ENCODE assay signal across 19 cellular contexts in the genomic region with DNA sequence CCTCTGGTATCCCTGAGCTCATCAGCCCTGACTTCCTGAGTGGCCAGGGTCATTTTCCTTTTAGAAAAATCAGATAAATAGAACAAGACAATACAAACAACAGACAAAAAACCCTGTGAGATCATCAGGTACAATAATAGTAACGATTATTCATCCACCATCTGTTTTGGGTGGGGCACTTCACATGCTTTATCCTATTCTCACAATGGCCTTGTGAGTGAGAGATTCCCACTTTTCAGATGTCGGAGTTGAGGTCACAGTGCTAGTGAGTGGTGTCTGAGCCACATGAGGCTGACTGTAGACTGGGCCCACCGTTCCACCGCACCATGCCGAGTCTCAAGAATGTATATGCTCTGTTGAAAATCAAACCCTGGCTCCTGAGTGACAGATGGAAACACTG.
DNase-seq lines count a peak whose midpoint lies in the region; ATAC-seq and TF ChIP-seq lines count a peak whose summit lies in the region.
"Had no signal": no experiment of that assay in that cellular context is flagged by ENCODE, and none has a peak within 500 bp of the region (broad histone marks: within the 10 kb centered on the region; RNA-seq: fewer than 3 reads in every experiment).

No MANE protein-coding gene starts in this region.

- CTCF ChIA-PET in mammary epithelial cell (lab: Charles Lee; ENCODE audit: low non-redundant PET), result no interaction called here

- no TSS peak for BruUV-seq in mammary epithelial cell (replicated peaks; lab: Mats Ljungman, UMichigan)

- peaks cover 9% of the 10 kb centered on the region for H3K9me3 Mint-ChIP-seq in activated T-helper 17 cell treated with anti-CD3 and anti-CD28 coated beads, Interleukin-2, amount 50 U/mL, for 72 hours
- peaks cover 8% of the 10 kb centered on the region for H3K9me3 Mint-ChIP-seq in neural progenitor cell

- no peaks in the 10 kb centered on the region for H3K36me3 Mint-ChIP-seq in activated T-helper 17 cell treated with anti-CD3 and anti-CD28 coated beads, Interleukin-2, amount 50 U/mL, for 72 hours (ENCODE audit: low read depth)
- H3K36me3 Mint-ChIP-seq in neural progenitor cell, result no peaks in the 10 kb centered on the region

- H3K9ac ChIP-seq in mammary epithelial cell (ENCODE audit: insufficient read depth, low read length), result no peak overlapping the region
- no peak overlapping the region for H3K9ac ChIP-seq in GM23248
- no peak overlapping the region for H3K9ac ChIP-seq in neural progenitor cell

- intact Hi-C loops in mammary epithelial cell (cut with micrococcal nuclease) (no loop called here), breast epithelium (cut with DNase I; ENCODE audit: low total_unique reads) (no loop called here)

- H3K27ac Mint-ChIP-seq in activated T-helper 17 cell treated with anti-CD3 and anti-CD28 coated beads, Interleukin-2, amount 50 U/mL, for 72 hours, result no peak overlapping the region
- no peak overlapping the region for H3K27ac Mint-ChIP-seq in neural progenitor cell

- H3K4me3 Mint-ChIP-seq in activated T-helper 17 cell treated with anti-CD3 and anti-CD28 coated beads, Interleukin-2, amount 50 U/mL, for 72 hours, result no peak overlapping the region
- H3K4me3 Mint-ChIP-seq in neural progenitor cell, result no peak overlapping the region

- dilution Hi-C loops in mammary epithelial cell (cut with HindIII; ENCODE audit: low sequenced_read_pairs), result no loop called here

- no peaks in the 10 kb centered on the region for H3K79me2 ChIP-seq in mammary epithelial cell (ENCODE audit: insufficient read depth, low read length)
- H3K79me2 ChIP-seq in GM23248 (ENCODE audit: insufficient read depth), result no peaks in the 10 kb centered on the region
- H3K79me2 ChIP-seq in osteoblast (ENCODE audit: insufficient read depth, low read length), result no peaks in the 10 kb centered on the region
- H3K79me2 ChIP-seq in neural progenitor cell (ENCODE audit: low read depth), result no peaks in the 10 kb centered on the region

- TF ChIP-seq CTCF in mammary epithelial cell (conservative IDR thresholded peaks at IDR 0.05 in 1 of 2, IDR thresholded peaks at IDR 0.05 in 1 of 2; ENCODE audit: extremely low read depth in 1 of 2, insufficient read depth in 1 of 2, low read depth in 1 of 2, low read length in 2 of 2) (no peak), breast epithelium (IDR thresholded peaks at IDR 0.05) (no peak), fibroblast of pulmonary artery (IDR thresholded peaks at IDR 0.05; ENCODE audit: low read length, missing control alignments) (no peak), osteoblast (IDR thresholded peaks at IDR 0.05; ENCODE audit: extremely low read depth, low read depth, low read length) (no peak), neural progenitor cell (IDR thresholded peaks at IDR 0.05) (no peak)

- TF ChIP-seq POLR2A in breast epithelium (IDR thresholded peaks at IDR 0.05), result no peak

- WGBS in mammary epithelial cell (ENCODE audit: low coverage, missing lambda C conversion rate), result 68% methylated on average over 5 of the region's 5 CpGs
- WGBS in GM23248 (ENCODE audit: low coverage in 1 of 2, low lambda C conversion rate in 2 of 2, missing lambda C conversion rate in 2 of 2), 2 experiments, result 57 to 63% methylated on average over 5 of the region's 5 CpGs

- H3K27me3 Mint-ChIP-seq in activated T-helper 17 cell treated with anti-CD3 and anti-CD28 coated beads, Interleukin-2, amount 50 U/mL, for 72 hours, result peaks cover 14% of the 10 kb centered on the region
- peaks cover 10% of the 10 kb centered on the region for H3K27me3 Mint-ChIP-seq in neural progenitor cell (ENCODE audit: insufficient read depth, low read depth)

- ATAC-seq in activated T-helper 17 cell treated with anti-CD3 and anti-CD28 coated beads, Interleukin-2, amount 50 U/mL, for 72 hours (replicated peaks), result no peak
- ATAC-seq: GM12878, K562 had no signal

- no peaks in the 10 kb centered on the region for H3K4me1 Mint-ChIP-seq in activated T-helper 17 cell treated with anti-CD3 and anti-CD28 coated beads, Interleukin-2, amount 50 U/mL, for 72 hours
- H3K4me1 Mint-ChIP-seq in neural progenitor cell, result peaks cover 8% of the 10 kb centered on the region

- H3K9me2 ChIP-seq in GM23248 (ENCODE audit: insufficient read depth), result no peaks in the 10 kb centered on the region

- H3K9me3 ChIP-seq in mammary epithelial cell (replicated peaks; ENCODE audit: insufficient read depth, low read length), result peaks cover 33% of the 10 kb centered on the region
- H3K9me3 ChIP-seq in breast epithelium, result no peaks in the 10 kb centered on the region
- no peaks in the 10 kb centered on the region for H3K9me3 ChIP-seq in GM23248 (ENCODE audit: low read depth)
- H3K9me3 ChIP-seq in osteoblast (ENCODE audit: low read depth, low read length), result no peaks in the 10 kb centered on the region
- no peaks in the 10 kb centered on the region for H3K9me3 ChIP-seq in neural progenitor cell (ENCODE audit: low read depth)
- H3K9me3 ChIP-seq: BE2C, HAP-1, MG63, Peyer's patch had no signal

- H3K36me3 ChIP-seq in mammary epithelial cell (ENCODE audit: insufficient read depth, low read length), result no peaks in the 10 kb centered on the region
- no peaks in the 10 kb centered on the region for H3K36me3 ChIP-seq in breast epithelium
- no peaks in the 10 kb centered on the region for H3K36me3 ChIP-seq in GM23248 (ENCODE audit: low read depth)
- H3K36me3 ChIP-seq in osteoblast (ENCODE audit: insufficient read depth, low read length), result no peaks in the 10 kb centered on the region
- H3K36me3 ChIP-seq in neural progenitor cell, result no peaks in the 10 kb centered on the region
- H3K36me3 ChIP-seq: BE2C, HAP-1, MG63, Peyer's patch had no signal

- in situ Hi-C loops in mammary epithelial cell (cut with MboI; ENCODE audit: low sequenced_read_pairs in 2 of 2) (no loop called here), GM23248 (cut with MboI) (no loop called here)

- H3F3A ChIP-seq in GM23248 (ENCODE audit: insufficient read depth), result 0 out of 2 replicates have a peak, but pooled peaks cover 4% of the 10 kb centered on the region
- no peaks in the 10 kb centered on the region for H3F3A ChIP-seq in neural progenitor cell (ENCODE audit: low read depth)

- H3K4me3 ChIP-seq in mammary epithelial cell (replicated peaks in 1 of 3; ENCODE audit: insufficient read depth in 1 of 3, low read depth in 2 of 3, low read length in 3 of 3) (no peak overlapping the region), breast epithelium (no peak overlapping the region), GM23248 (no peak overlapping the region), fibroblast of pulmonary artery (replicated peaks; ENCODE audit: low read depth, low read length) (no peak overlapping the region), osteoblast (ENCODE audit: insufficient read depth, low read length) (no peak overlapping the region), neural progenitor cell (no peak overlapping the region)
- H3K4me3 ChIP-seq: GM12878, HAP-1, K562, MG63, Peyer's patch had no signal

- H3K27ac ChIP-seq in mammary epithelial cell (ENCODE audit: insufficient read depth, low read depth, low read length) (no peak overlapping the region), breast epithelium (no peak overlapping the region), GM23248 (no peak overlapping the region), osteoblast (ENCODE audit: low read depth, low read length) (no peak overlapping the region), neural progenitor cell (no peak overlapping the region)
- H3K27ac ChIP-seq: Peyer's patch had no signal

- H3K4me1 ChIP-seq in mammary epithelial cell (ENCODE audit: insufficient read depth, low read length), result no peaks in the 10 kb centered on the region
- H3K4me1 ChIP-seq in breast epithelium, result no peaks in the 10 kb centered on the region
- H3K4me1 ChIP-seq in GM23248 (ENCODE audit: insufficient read depth), result peaks cover 5% of the 10 kb centered on the region; the same call in 1 of the 2 replicates
- H3K4me1 ChIP-seq in osteoblast (ENCODE audit: insufficient read depth, low read length), result no peaks in the 10 kb centered on the region
- H3K4me1 ChIP-seq in neural progenitor cell, result no peaks in the 10 kb centered on the region
- H3K4me1 ChIP-seq: BE2C, HAP-1, Peyer's patch had no signal

- H4K20me1 ChIP-seq in mammary epithelial cell (ENCODE audit: insufficient read depth, low read length) (no peaks in the 10 kb centered on the region), GM23248 (ENCODE audit: insufficient read depth) (no peaks in the 10 kb centered on the region), osteoblast (ENCODE audit: insufficient read depth, low read length) (no peaks in the 10 kb centered on the region), neural progenitor cell (ENCODE audit: low read depth) (no peaks in the 10 kb centered on the region)

- H2AFZ ChIP-seq in mammary epithelial cell (ENCODE audit: low read depth, low read length) (no peak overlapping the region), GM23248 (no peak overlapping the region), osteoblast (ENCODE audit: low read length) (no peak overlapping the region), neural progenitor cell (replicated peaks) (no peak overlapping the region)

- no peak overlapping the region for H3K4me2 ChIP-seq in mammary epithelial cell (ENCODE audit: insufficient read depth, low read depth, low read length)
- H3K4me2 ChIP-seq in GM23248 (ENCODE audit: unreplicated experiment), result no peak overlapping the region
- H3K4me2 ChIP-seq in osteoblast (ENCODE audit: insufficient read depth, low read length), result no peak overlapping the region
- H3K4me2 ChIP-seq in neural progenitor cell, result no peak overlapping the region

- DNase-seq in mammary epithelial cell (peak; percentile 9), breast epithelium (ENCODE audit: low spot score in 2 of 2) (no peak), GM23248 (peak; percentile 64), fibroblast of pulmonary artery (ENCODE audit: low read depth) (peak; percentile 15), osteoblast (ENCODE audit: insufficient read length, low spot score, missing footprints) (peak; percentile 47), neural progenitor cell (ENCODE audit: low spot score) (no peak), superior temporal gyrus (ENCODE audit: extremely low spot score) (no peak)
- DNase-seq: 8988T, BE2C, MG63, NCI-H1417, NCI-H187, NCI-H446, NCI-H526, Peyer's patch had no signal

- H3K27me3 ChIP-seq in mammary epithelial cell (ENCODE audit: insufficient read depth, low read length) (no peaks in the 10 kb centered on the region), breast epithelium (no peaks in the 10 kb centered on the region), GM23248 (replicated peaks; ENCODE audit: insufficient read depth) (no peaks in the 10 kb centered on the region), osteoblast (ENCODE audit: insufficient read depth, low read length) (peaks cover 11% of the 10 kb centered on the region), neural progenitor cell (no peaks in the 10 kb centered on the region)
- H3K27me3 ChIP-seq: BE2C, MG63, Peyer's patch had no signal

Comparison
In these comparisons a context has a peak if more than half of its experiments do, and no peak if none do; other contexts are left out.
1. DNase-seq: peak in mammary epithelial cell (single experiment), GM23248 (single experiment), fibroblast of pulmonary artery (single experiment) and osteoblast (single experiment); none in breast epithelium (0 of 2), neural progenitor cell (single experiment) and superior temporal gyrus (single experiment).